In the genomic region with DNA sequence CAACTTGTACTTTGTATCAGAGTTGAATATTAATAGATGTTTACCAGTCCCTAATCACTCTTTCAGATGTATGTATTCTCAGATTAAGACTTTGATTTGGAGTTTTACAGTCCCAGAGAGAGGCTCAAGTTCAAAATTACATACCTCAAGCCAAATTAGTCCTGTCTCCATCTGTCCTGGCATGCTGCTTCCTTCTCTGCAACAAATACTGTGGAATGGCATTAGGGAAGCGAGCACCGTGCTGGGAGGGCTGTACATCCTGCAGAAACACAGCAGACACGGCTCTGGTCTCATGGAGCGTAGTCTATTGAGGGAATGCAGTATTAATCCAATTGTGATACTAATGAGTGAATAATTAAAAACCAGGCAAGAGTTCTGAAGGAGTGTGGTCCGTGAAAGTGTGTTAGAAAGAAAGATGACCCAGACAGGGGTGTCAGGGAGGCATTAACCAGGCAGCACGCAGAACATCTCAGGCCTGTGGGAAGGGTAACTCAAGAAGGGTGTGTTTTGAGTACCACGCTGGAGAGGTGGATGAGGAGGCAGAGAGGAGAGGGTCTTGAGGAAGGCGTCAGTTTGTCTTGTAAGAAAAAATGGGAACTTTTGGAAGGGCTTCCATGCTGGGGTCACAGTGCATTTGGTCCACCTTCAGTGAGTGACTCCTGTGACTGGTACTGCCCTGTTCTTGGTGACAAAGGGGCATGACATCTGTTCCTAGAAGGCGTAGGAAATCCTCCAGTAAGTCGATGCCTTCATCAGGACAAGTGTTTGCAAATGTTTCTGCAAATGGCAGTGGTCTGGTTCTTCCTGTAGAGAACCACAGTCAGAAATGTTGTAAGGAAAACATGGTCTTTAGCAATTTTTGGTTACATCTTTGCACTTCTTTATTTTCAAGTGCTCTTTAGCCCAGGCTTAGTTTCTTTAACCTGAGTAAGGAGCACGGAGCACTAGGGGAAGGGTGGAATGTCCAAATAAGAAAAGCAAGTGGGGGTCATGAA, we compare ENCODE assay signal across 8 cellular contexts. TPM values are rescaled to one million over a fixed set of nuclear protein-coding genes. Genes with fewer than 3 reads are reported as not detected.
A peak's percentile ranks its signal among the peaks of the same experiment; 100 is the strongest.
DNase-seq lines count a peak whose midpoint lies in the region; ATAC-seq and TF ChIP-seq lines count a peak whose summit lies in the region.

No MANE protein-coding gene starts in this region.

- peak overlapping the region; percentile 81 for H2AFZ ChIP-seq in osteoblast (ENCODE audit: low read length)

- H3K9ac ChIP-seq in NT2/D1 (ENCODE audit: insufficient read length, low read depth): peak overlapping the region; percentile 53
- H3K9ac ChIP-seq in duodenal mucosa (ENCODE audit: low read depth in 1 of 2, low read length in 2 of 2): peak overlapping the region; percentile 56 to 63

- TF ChIP-seq CTCF in GM06990 (IDR thresholded peaks at IDR 0.05; ENCODE audit: insufficient read depth, low read length, poor library complexity, severe bottlenecking) (no peak), osteoblast (IDR thresholded peaks at IDR 0.05; ENCODE audit: extremely low read depth, low read depth, low read length) (no peak)

- H3K4me2 ChIP-seq in osteoblast (ENCODE audit: insufficient read depth, low read length): peak overlapping the region; percentile 95

- H3K9me3 ChIP-seq in NT2/D1 (ENCODE audit: insufficient read depth, low read length) (peaks cover 6% of the 10 kb centered on the region; the same call in 1 of the 2 replicates), duodenal mucosa (ENCODE audit: control insufficient read depth in 1 of 2, low read length in 2 of 2) (no peaks in the 10 kb centered on the region), osteoblast (ENCODE audit: low read depth, low read length) (no peaks in the 10 kb centered on the region)

- intact Hi-C loops in sciatic nerve (cut with DNase I): no loop called here

- H3K4me1 ChIP-seq in NT2/D1 (ENCODE audit: insufficient read depth, insufficient read length) (peaks cover 6% of the 10 kb centered on the region), duodenal mucosa (ENCODE audit: control insufficient read depth in 1 of 2, insufficient read depth in 2 of 2, low read length in 2 of 2) (peaks cover 28 to 46% of the 10 kb centered on the region in 2 donors), osteoblast (ENCODE audit: insufficient read depth, low read length) (peaks cover 28% of the 10 kb centered on the region)

- ATAC-seq in sciatic nerve (no peak), HG03469 (IDR thresholded peaks at IDR 0.05; ENCODE audit: unreplicated experiment) (no peak)

- H3K27me3 ChIP-seq in GM06990 (replicated peaks; ENCODE audit: control insufficient read depth, insufficient read depth, low read length) (no peaks in the 10 kb centered on the region), NT2/D1 (ENCODE audit: insufficient read depth, insufficient read length) (no peaks in the 10 kb centered on the region), duodenal mucosa (ENCODE audit: control insufficient read depth in 1 of 2, insufficient read depth in 2 of 2, low read length in 2 of 2) (no peaks in the 10 kb centered on the region), osteoblast (ENCODE audit: insufficient read depth, low read length) (no peaks in the 10 kb centered on the region)

- H3K36me3 ChIP-seq in GM06990 (ENCODE audit: control insufficient read depth, insufficient read depth, low read length) (no peaks in the 10 kb centered on the region), NT2/D1 (ENCODE audit: insufficient read depth, insufficient read length, low read length) (peaks cover 4% of the 10 kb centered on the region), duodenal mucosa (ENCODE audit: control insufficient read depth in 1 of 2, insufficient read depth in 2 of 2, low read length in 2 of 2) (no peaks in the 10 kb centered on the region), osteoblast (ENCODE audit: insufficient read depth, low read length) (no peaks in the 10 kb centered on the region)

- no peak for DNase-seq in GM06990 (ENCODE audit: extremely low read depth, insufficient read length)
- no peak for DNase-seq in NT2/D1 (ENCODE audit: low read depth, low spot score)
- DNase-seq in osteoblast (ENCODE audit: insufficient read length, low spot score, missing footprints): no peak
- no peak for DNase-seq in NCI-H2029 treated with DMSO at 0.1 percent for 48 hours (lab: John Stamatoyannopoulos, UW)
- DNase-seq in sciatic nerve (ENCODE audit: low spot score): no peak
- no peak for DNase-seq in mucosa of gallbladder (ENCODE audit: low spot score)

- H3K79me2 ChIP-seq in osteoblast (ENCODE audit: insufficient read depth, low read length): peaks cover 55% of the 10 kb centered on the region

- no peak overlapping the region for H3K27ac ChIP-seq in duodenal mucosa (ENCODE audit: low read depth, low read length)
- H3K27ac ChIP-seq in osteoblast (ENCODE audit: low read depth, low read length): peak overlapping the region; percentile 20

- H4K20me1 ChIP-seq in osteoblast (ENCODE audit: insufficient read depth, low read length): peaks cover 44% of the 10 kb centered on the region

- H3K4me3 ChIP-seq in GM06990 (replicated peaks; ENCODE audit: low read depth, low read length): peak overlapping the region; percentile 79
- peak overlapping the region; percentile 45 for H3K4me3 ChIP-seq in NT2/D1 (ENCODE audit: insufficient read length, low read depth)
- peak overlapping the region; percentile 73 to 92 for H3K4me3 ChIP-seq in duodenal mucosa (ENCODE audit: low read depth in 1 of 2, low read length in 2 of 2)
- H3K4me3 ChIP-seq in osteoblast (ENCODE audit: insufficient read depth, low read length): peak overlapping the region; percentile 81

RNA-seq across cellular contexts. Expression of a gene that starts 1.6 kb away (rescaled TPM):
- total RNA-seq in osteoblast (19.9 and 20.0 TPM in 2 replicates), sciatic nerve (65.3 TPM), mucosa of gallbladder (109 TPM)
